Comparison of ENCODE assay signal across 8 cellular contexts in the genomic region with DNA sequence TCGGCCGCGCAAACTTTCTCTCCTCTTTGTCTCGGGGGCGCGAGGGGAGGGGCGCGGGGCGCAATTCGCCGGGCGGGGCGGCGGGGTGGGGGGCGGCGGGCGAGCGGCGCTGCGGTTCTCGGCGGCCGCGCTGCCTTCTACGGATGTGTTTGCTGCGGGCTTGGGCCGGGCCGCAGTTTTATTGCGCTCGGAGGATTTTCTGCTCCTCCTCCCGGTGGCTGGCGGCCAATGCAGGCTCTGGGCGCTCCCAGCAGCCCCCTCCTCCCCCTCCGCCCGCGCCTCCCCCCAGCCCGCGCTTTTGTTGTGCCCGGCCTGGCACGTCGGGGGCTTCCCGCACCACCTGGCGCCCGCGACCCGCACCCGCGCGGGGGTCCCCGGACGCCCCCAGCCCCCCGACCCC. TPM values are rescaled to one million over a fixed set of nuclear protein-coding genes. Genes with fewer than 3 reads are reported as not detected.
DNase-seq lines count a peak whose midpoint lies in the region; ATAC-seq and TF ChIP-seq lines count a peak whose summit lies in the region.

A gene with protein sequence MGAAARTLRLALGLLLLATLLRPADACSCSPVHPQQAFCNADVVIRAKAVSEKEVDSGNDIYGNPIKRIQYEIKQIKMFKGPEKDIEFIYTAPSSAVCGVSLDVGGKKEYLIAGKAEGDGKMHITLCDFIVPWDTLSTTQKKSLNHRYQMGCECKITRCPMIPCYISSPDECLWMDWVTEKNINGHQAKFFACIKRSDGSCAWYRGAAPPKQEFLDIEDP (minus strand): TSS at position 154 of the 400 bp plus-strand sequence. CDS start 299 bp downstream, outside the sequence.

- H3K36me3 ChIP-seq in left ventricle myocardium inferior, result no peaks in the 10 kb centered on the region
- no peaks in the 10 kb centered on the region for H3K36me3 ChIP-seq in transverse colon

- no peak for TF ChIP-seq EP300 in transverse colon (IDR thresholded peaks at IDR 0.05; ENCODE audit: low read depth)

- peak within 1 kb of the TSS; percentile 96 for H3K27ac ChIP-seq in left ventricle myocardium inferior (replicated peaks)
- H3K27ac ChIP-seq in transverse colon, result peak within 1 kb of the TSS; percentile 92 to 99 (median 95)

- H3K4me1 ChIP-seq in left ventricle myocardium inferior (peaks cover 66% of the 10 kb centered on the region), transverse colon (peaks cover 22 to 55% (median 47%) of the 10 kb centered on the region in 4 donors)

- H3K9me3 ChIP-seq in left ventricle myocardium inferior (replicated peaks) (no peaks in the 10 kb centered on the region), transverse colon (no peaks in the 10 kb centered on the region)

- peak within 1 kb of the TSS; percentile 87 for H3K4me3 ChIP-seq in left ventricle myocardium inferior
- H3K4me3 ChIP-seq in transverse colon, result peak within 1 kb of the TSS; percentile 70 to 85 (median 74)

- no peak for TF ChIP-seq POLR2A in transverse colon (IDR thresholded peaks at IDR 0.05)

- in situ Hi-C loops in transverse colon (cut with MboI; ENCODE audit: low pct_ligation_motif_present in 1 of 4, low pct_unique_long_range_greater_than_20kb in 1 of 4, low sequenced_read_pairs in 3 of 4), result no loop called here

- ATAC-seq in HG03097 (IDR thresholded peaks at IDR 0.05; ENCODE audit: low FRiP score, unreplicated experiment), result no peak

- TF ChIP-seq CTCF in left ventricle myocardium inferior (IDR thresholded peaks at IDR 0.05; ENCODE audit: borderline replicate concordance) (peak; percentile 58), transverse colon (IDR thresholded peaks at IDR 0.05) (peak in 2 of 5 experiments; percentile 34 to 41)

- DNase-seq in DMS79 treated with DMSO at 0.1 percent for 48 hours (lab: John Stamatoyannopoulos, UW), result peak; percentile 45
- DNase-seq in NCI-H1092 treated with DMSO at 0.1 percent for 48 hours (lab: John Stamatoyannopoulos, UW), result peak; percentile 84
- peak; percentile 60 for DNase-seq in T follicular helper cell (ENCODE audit: low read depth)
- peak; percentile 49 for DNase-seq in amniotic stem cell (lab: John Stamatoyannopoulos, UW)
- DNase-seq in left ventricle myocardium inferior, result peak; percentile 93
- peak; percentile 82 to 98 (median 89) for DNase-seq in posterior cingulate gyrus
- peak; percentile 90 for DNase-seq in transverse colon

- H3K27me3 ChIP-seq in left ventricle myocardium inferior (ENCODE audit: low read depth) (no peaks in the 10 kb centered on the region), transverse colon (peaks cover 18% of the 10 kb centered on the region)

- WGBS in transverse colon (ENCODE audit: low coverage in 1 of 2), 2 donors, result 0% methylated on average over 10 of the region's 52 CpGs; no CpG with 5 or more reads in 1 of the 2 donors

- intact Hi-C loops in left ventricle myocardium inferior (cut with micrococcal nuclease), result loop anchor here (10.0 kb wide), 1 partner anchor 60 kb away; no protein-coding TSS in a partner anchor
- intact Hi-C loops in posterior cingulate gyrus (cut with DNase I), result loop anchor here (1.0 kb wide), 1 partner anchor 9 kb away; no protein-coding TSS in a partner anchor
- intact Hi-C loops in transverse colon (cut with DNase I; ENCODE audit: low total_unique reads), result no loop called here

RNA-seq across cellular contexts. Expression of the gene that starts here (rescaled TPM):
- total RNA-seq in left ventricle myocardium inferior (91.8 TPM), transverse colon (10 to 100 TPM; 32.2 to 70.7 (median 54.6) TPM)
